In genomic region chr10:63887026-63887589, GRCh38 we compare ENCODE assay signal across 1 cellular context.
TF ChIP-seq lines count a peak whose summit lies in the region.

No MANE protein-coding gene starts in this region.

TF ChIP-seq in HepG2, 621 proteins besides CTCF, POLR2A, EP300 and RAD21 (continued from another document):
- TF ChIP-seq ETV5 (CRISPR knock-in tag; IDR thresholded peaks at IDR 0.05; ENCODE audit: borderline replicate concordance) = 0 out of 2 replicates have a peak, but pooled peaks have one; percentile 47
